In the genomic region with DNA sequence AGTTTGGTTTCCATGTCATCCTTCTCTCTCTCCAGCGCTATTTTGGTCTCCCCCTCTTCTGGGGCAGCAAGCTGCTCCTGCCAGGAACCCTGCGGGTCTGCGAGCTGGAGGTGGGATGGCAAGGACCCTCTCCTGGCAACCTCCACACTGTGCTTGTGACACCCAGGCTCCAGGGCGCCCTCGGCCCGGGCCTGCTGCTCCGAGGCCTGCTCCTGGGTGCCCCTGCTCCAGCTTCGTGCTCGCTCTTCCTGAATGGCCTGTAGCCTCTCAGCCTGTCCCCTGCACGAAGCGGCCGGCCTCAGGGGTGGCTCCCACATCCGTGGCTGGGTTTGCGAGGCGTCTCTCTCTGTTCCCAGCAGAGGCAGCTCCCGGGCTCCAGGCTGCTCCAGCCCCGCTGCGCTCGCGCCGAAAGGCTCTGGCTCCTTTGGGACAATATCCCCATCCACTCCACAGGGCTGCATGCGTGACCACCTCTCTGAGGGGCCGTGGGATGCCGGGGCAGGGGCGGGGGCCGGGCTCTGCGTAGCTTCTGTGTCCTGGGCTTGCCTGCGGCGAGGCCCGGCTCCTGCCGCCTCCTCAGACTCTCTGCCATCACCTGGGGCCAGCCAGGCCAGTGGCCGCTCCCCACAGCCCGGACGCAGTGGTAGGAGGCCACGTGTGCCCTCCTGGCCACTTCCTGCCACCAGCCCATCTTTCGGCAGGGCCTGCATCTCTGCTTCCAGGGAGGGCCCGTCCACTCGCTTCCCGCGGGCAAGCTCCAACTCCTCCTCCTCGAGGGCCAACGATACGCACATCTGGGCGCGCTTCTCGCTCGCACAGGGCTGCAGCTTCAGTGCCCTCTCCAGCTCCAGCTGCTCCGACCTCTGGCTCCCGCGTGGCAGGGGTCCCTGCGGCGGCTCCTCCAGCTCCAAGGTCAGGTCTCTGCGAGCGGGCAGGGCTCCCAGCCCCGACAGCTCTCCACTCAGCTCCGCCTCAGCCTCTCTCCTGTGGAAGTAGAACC, we compare ENCODE assay signal across 22 cellular contexts.
DNase-seq lines count a peak whose midpoint lies in the region; ATAC-seq and TF ChIP-seq lines count a peak whose summit lies in the region.
"Had no signal": no experiment of that assay in that cellular context is flagged by ENCODE, and none has a peak within 500 bp of the region (broad histone marks: within the 10 kb centered on the region; RNA-seq: fewer than 3 reads in every experiment).

No MANE protein-coding gene starts in this region.

- H3K27ac ChIP-seq in endodermal cell (ENCODE audit: low read depth, low read length): no peak overlapping the region
- H3K27ac ChIP-seq: 22Rv1 had no signal

- H3K9me3 ChIP-seq in endodermal cell (ENCODE audit: control insufficient read depth, low read length): no peaks in the 10 kb centered on the region
- H3K9me3 ChIP-seq: MG63 had no signal

- no peak overlapping the region for H3K4me3 ChIP-seq in endodermal cell (ENCODE audit: low read length)
- H3K4me3 ChIP-seq: MG63 had no signal

- TF ChIP-seq CTCF in endodermal cell (conservative IDR thresholded peaks at IDR 0.05) (no peak), nephron progenitor cell (IDR thresholded peaks at IDR 0.05) (no peak)

- no peaks in the 10 kb centered on the region for H3K27me3 Mint-ChIP-seq in endodermal cell (ENCODE audit: insufficient read depth)
- no peaks in the 10 kb centered on the region for H3K27me3 Mint-ChIP-seq in nephron progenitor cell (ENCODE audit: low read depth, poor library complexity)
- no peaks in the 10 kb centered on the region for H3K27me3 Mint-ChIP-seq in stimulated activated naive B cell treated with anti-CD40 and anti-IgM and Interleukin-4, amounts not matched to agents 10 μg/mL and 1 μg/mL and 100 μg/mL, for 72 hours
- H3K27me3 Mint-ChIP-seq: CD4-positive, CD25-positive, alpha-beta regulatory T cell had no signal

- H3K36me3 ChIP-seq in endodermal cell (ENCODE audit: control insufficient read depth, insufficient read depth, low read length): peaks cover 78% of the 10 kb centered on the region
- H3K36me3 ChIP-seq: MG63 had no signal

- WGBS in endodermal cell (ENCODE audit: insufficient coverage in 1 of 2, insufficient read length in 1 of 2), 2 experiments: 96% methylated on average over 34 to 56 of the region's 56 CpGs

- no peaks in the 10 kb centered on the region for H3K27me3 ChIP-seq in endodermal cell (ENCODE audit: control insufficient read depth, insufficient read depth, low read length, poor library complexity, severe bottlenecking)
- H3K27me3 ChIP-seq: MG63 had no signal

- intact Hi-C loops in Right ventricle myocardium inferior (cut with DNase I): no loop called here
- intact Hi-C loops in cardiac septum (cut with DNase I): no loop called here

- DNase-seq in Right ventricle myocardium inferior (ENCODE audit: missing footprints) (peak; percentile 54), cardiac septum (ENCODE audit: low spot score) (no peak), endodermal cell (peak; percentile 46), nephron progenitor cell (no peak), cerebellar cortex (ENCODE audit: low spot score) (no peak), mesenteric fat pad (ENCODE audit: low spot score) (no peak)
- DNase-seq in stimulated activated naive B cell treated with anti-CD40 and anti-IgM and Interleukin-4, amounts not matched to agents 10 μg/mL and 1 μg/mL and 100 μg/mL, for 72 hours: no peak
- DNase-seq: AML-193; CD4-positive, CD25-positive, alpha-beta regulatory T cell; COR-L47; DMS 273 treated with DMSO at 0.1 percent for 48 hours; Kasumi-1; MG63; NCI-H1048; NCI-H1436; NCI-H1930; NCI-H226; NCI-H524 had no signal

- H3K36me3 Mint-ChIP-seq in endodermal cell (ENCODE audit: low read depth) (peaks cover 74% of the 10 kb centered on the region), nephron progenitor cell (ENCODE audit: low read depth) (peaks cover 68% of the 10 kb centered on the region)
- no peaks in the 10 kb centered on the region for H3K36me3 Mint-ChIP-seq in stimulated activated naive B cell treated with anti-CD40 and anti-IgM and Interleukin-4, amounts not matched to agents 10 μg/mL and 1 μg/mL and 100 μg/mL, for 72 hours
- H3K36me3 Mint-ChIP-seq: CD4-positive, CD25-positive, alpha-beta regulatory T cell had no signal

- H3K4me1 ChIP-seq in endodermal cell (ENCODE audit: control insufficient read depth, insufficient read depth, low read length): no peaks in the 10 kb centered on the region

- ATAC-seq in Right ventricle myocardium inferior (peak; percentile 29), GM19328 (IDR thresholded peaks at IDR 0.05; ENCODE audit: unreplicated experiment) (no peak)
- no peak for ATAC-seq in stimulated activated naive B cell treated with anti-CD40 and anti-IgM and Interleukin-4, amounts not matched to agents 10 μg/mL and 1 μg/mL and 100 μg/mL, for 72 hours (replicated peaks)
- ATAC-seq: HCT116, Panc1 had no signal

- H3K4me1 Mint-ChIP-seq in endodermal cell (no peaks in the 10 kb centered on the region), nephron progenitor cell (no peaks in the 10 kb centered on the region)
- no peaks in the 10 kb centered on the region for H3K4me1 Mint-ChIP-seq in stimulated activated naive B cell treated with anti-CD40 and anti-IgM and Interleukin-4, amounts not matched to agents 10 μg/mL and 1 μg/mL and 100 μg/mL, for 72 hours
- H3K4me1 Mint-ChIP-seq: CD4-positive, CD25-positive, alpha-beta regulatory T cell had no signal

- H3K4me3 Mint-ChIP-seq in endodermal cell (no peak overlapping the region), nephron progenitor cell (no peak overlapping the region)
- H3K4me3 Mint-ChIP-seq in stimulated activated naive B cell treated with anti-CD40 and anti-IgM and Interleukin-4, amounts not matched to agents 10 μg/mL and 1 μg/mL and 100 μg/mL, for 72 hours: no peak overlapping the region
- H3K4me3 Mint-ChIP-seq: CD4-positive, CD25-positive, alpha-beta regulatory T cell had no signal

- no peak overlapping the region for H3K9ac ChIP-seq in endodermal cell (ENCODE audit: extremely low read depth, low read length, poor library complexity, severe bottlenecking)

- H3K27ac Mint-ChIP-seq in endodermal cell (peak overlapping the region; percentile 39), nephron progenitor cell (peak overlapping the region; percentile 68)
- peak overlapping the region; percentile 31 for H3K27ac Mint-ChIP-seq in stimulated activated naive B cell treated with anti-CD40 and anti-IgM and Interleukin-4, amounts not matched to agents 10 μg/mL and 1 μg/mL and 100 μg/mL, for 72 hours

- H3K9me3 Mint-ChIP-seq in endodermal cell (no peaks in the 10 kb centered on the region), nephron progenitor cell (no peaks in the 10 kb centered on the region)
- no peaks in the 10 kb centered on the region for H3K9me3 Mint-ChIP-seq in stimulated activated naive B cell treated with anti-CD40 and anti-IgM and Interleukin-4, amounts not matched to agents 10 μg/mL and 1 μg/mL and 100 μg/mL, for 72 hours
- H3K9me3 Mint-ChIP-seq: CD4-positive, CD25-positive, alpha-beta regulatory T cell had no signal

Comparison
In these comparisons a context has a peak if more than half of its experiments do, and no peak if none do; other contexts are left out.
1. DNase-seq: peak in Right ventricle myocardium inferior (single experiment) and endodermal cell (single experiment); none in cardiac septum (single experiment), nephron progenitor cell (single experiment), stimulated activated naive B cell treated with anti-CD40 and anti-IgM and Interleukin-4, amounts not matched to agents 10 μg/mL and 1 μg/mL and 100 μg/mL, for 72 hours (single experiment), cerebellar cortex (single experiment) and mesenteric fat pad (single experiment).
2. Peak in every context shown above with its lines, with median percentiles within 50 percentile points of each other: H3K27ac Mint-ChIP-seq.